In genomic region chr19:18108897-18109296, GRCh38 we compare ENCODE assay signal across 9 cellular contexts. TPM values are rescaled to one million over a fixed set of nuclear protein-coding genes. Genes with fewer than 3 reads are reported as not detected.
DNase-seq lines count a peak whose midpoint lies in the region; ATAC-seq and TF ChIP-seq lines count a peak whose summit lies in the region.
"Had no signal": no experiment of that assay in that cellular context is flagged by ENCODE, and none has a peak within 500 bp of the region (broad histone marks: within the 10 kb centered on the region; RNA-seq: fewer than 3 reads in every experiment).

No MANE protein-coding gene starts in this region.

- H3K9me2 ChIP-seq in Karpas-422 (replicated peaks; ENCODE audit: insufficient read depth, low read length) = no peaks in the 10 kb centered on the region

- H3K4me2 ChIP-seq in BLaER1 (peak overlapping the region; percentile 99), Karpas-422 (ENCODE audit: low read depth, low read length, poor library complexity, severe bottlenecking) (no peak overlapping the region)

- TF ChIP-seq CTCF in esophagus muscularis mucosa (IDR thresholded peaks at IDR 0.05) = no peak

- CTCF ChIA-PET in naive thymus-derived CD4-positive, alpha-beta T cell (lab: Charles Lee) = interaction anchor here (0.9 to 3.8 kb wide), 7 partner anchors 11 to 171 kb away, joined by 3 to 16 read pairs (median 7); partner anchors contain the start of gene MAST3

- H4K20me1 ChIP-seq in BLaER1 (peaks cover 35% of the 10 kb centered on the region), Karpas-422 (ENCODE audit: insufficient read depth, low read depth, low read length) (peaks cover 4% of the 10 kb centered on the region; the same call in 1 of the 2 replicates)

- no peak for TF ChIP-seq EP300 in esophagus muscularis mucosa (IDR thresholded peaks at IDR 0.05)

- peaks cover 10% of the 10 kb centered on the region for H3K4me1 Mint-ChIP-seq in central memory CD8-positive, alpha-beta T cell
- H3K4me1 Mint-ChIP-seq in naive thymus-derived CD4-positive, alpha-beta T cell = peaks cover 15 to 35% (median 27%) of the 10 kb centered on the region in 7 donors

- DNase-seq in Karpas-422 (no peak), esophagus muscularis mucosa (ENCODE audit: extremely low spot score) (no peak), activated gamma-delta T cell (lab: John Stamatoyannopoulos, UW) (no peak)
- no peak for DNase-seq in central memory CD8-positive, alpha-beta T cell (ENCODE audit: low spot score in 2 of 2)
- no peak for DNase-seq in naive thymus-derived CD4-positive, alpha-beta T cell
- DNase-seq: NCI-H524 had no signal

- no peaks in the 10 kb centered on the region for H3K9me3 Mint-ChIP-seq in central memory CD8-positive, alpha-beta T cell
- no peaks in the 10 kb centered on the region for H3K9me3 Mint-ChIP-seq in naive thymus-derived CD4-positive, alpha-beta T cell

- H3K27me3 ChIP-seq in BLaER1 (no peaks in the 10 kb centered on the region), Karpas-422 (ENCODE audit: low read length) (no peaks in the 10 kb centered on the region), esophagus muscularis mucosa (peaks cover 0 to 31% (median 2%) of the 10 kb centered on the region in 4 donors)
- H3K27me3 ChIP-seq in naive thymus-derived CD4-positive, alpha-beta T cell (ENCODE audit: control insufficient read depth in 2 of 2, insufficient read depth in 2 of 2, low read length in 2 of 2) = no peaks in the 10 kb centered on the region

- no peak for ATAC-seq in central memory CD8-positive, alpha-beta T cell (replicated peaks; ENCODE audit: extremely low read depth, poor library complexity, severe bottlenecking)
- ATAC-seq in naive thymus-derived CD4-positive, alpha-beta T cell = no peak
- ATAC-seq in activated CD4-positive, CD25-positive, alpha-beta regulatory T cell treated with anti-CD3 and anti-CD28 coated beads, Interleukin-2, amount 50 U/mL, for 24 hours = no peak
- no peak for ATAC-seq in HG03196 (IDR thresholded peaks at IDR 0.05; ENCODE audit: unreplicated experiment)

- H3K36me3 Mint-ChIP-seq in central memory CD8-positive, alpha-beta T cell (ENCODE audit: insufficient read depth) = peaks cover 2% of the 10 kb centered on the region
- H3K36me3 Mint-ChIP-seq in naive thymus-derived CD4-positive, alpha-beta T cell = peaks cover 0 to 3% (median 0%) of the 10 kb centered on the region in 5 donors

- peaks cover 29% of the 10 kb centered on the region for H3K36me3 ChIP-seq in BLaER1
- H3K36me3 ChIP-seq in Karpas-422 (ENCODE audit: insufficient read depth, low read length) = no peaks in the 10 kb centered on the region
- H3K36me3 ChIP-seq in naive thymus-derived CD4-positive, alpha-beta T cell (ENCODE audit: control insufficient read depth in 2 of 3, insufficient read depth in 3 of 3, low read length in 3 of 3) = no peaks in the 10 kb centered on the region
- H3K36me3 ChIP-seq in esophagus muscularis mucosa = no peaks in the 10 kb centered on the region

- POLR2A ChIA-PET in naive thymus-derived CD4-positive, alpha-beta T cell (lab: Charles Lee) = interaction anchor here (0.7 to 10.7 kb wide), 4 partner anchors 10 to 170 kb away, joined by 3 to 169 read pairs (median 15); partner anchors contain the start of genes IL12RB1 and MAST3

- TF ChIP-seq POLR2A in esophagus muscularis mucosa (IDR thresholded peaks at IDR 0.05; ENCODE audit: low read depth) = no peak

- H3K4me1 ChIP-seq in BLaER1 = peaks cover 83% of the 10 kb centered on the region
- H3K4me1 ChIP-seq in Karpas-422 (ENCODE audit: low read length) = peaks cover 41% of the 10 kb centered on the region
- H3K4me1 ChIP-seq in naive thymus-derived CD4-positive, alpha-beta T cell (ENCODE audit: control insufficient read depth in 2 of 2, insufficient read depth in 2 of 2, low read length in 2 of 2) = peaks cover 12 to 16% of the 10 kb centered on the region in 2 donors
- H3K4me1 ChIP-seq in esophagus muscularis mucosa = peaks cover 21 to 36% (median 33%) of the 10 kb centered on the region in 4 donors

- no peaks in the 10 kb centered on the region for H3K79me2 ChIP-seq in Karpas-422 (ENCODE audit: low read length)

- no peak overlapping the region for H2AFZ ChIP-seq in Karpas-422 (ENCODE audit: low read length)

- WGBS in esophagus muscularis mucosa = 73% methylated on average over 2 of the region's 2 CpGs

- peak overlapping the region; percentile 85 for H3K27ac Mint-ChIP-seq in central memory CD8-positive, alpha-beta T cell (ENCODE audit: low read depth)
- peak overlapping the region; percentile 62 to 96 (median 88) for H3K27ac Mint-ChIP-seq in naive thymus-derived CD4-positive, alpha-beta T cell

- peak overlapping the region; percentile 80 for H3K4me3 Mint-ChIP-seq in central memory CD8-positive, alpha-beta T cell
- peak overlapping the region; percentile 70 to 91 (median 83) for H3K4me3 Mint-ChIP-seq in naive thymus-derived CD4-positive, alpha-beta T cell

- no peak overlapping the region; the same call in 1 of the 2 replicates for H3K4me3 ChIP-seq in BLaER1
- no peak overlapping the region for H3K4me3 ChIP-seq in Karpas-422 (ENCODE audit: low read length)
- no peak overlapping the region for H3K4me3 ChIP-seq in naive thymus-derived CD4-positive, alpha-beta T cell (ENCODE audit: low read length)
- no peak overlapping the region for H3K4me3 ChIP-seq in esophagus muscularis mucosa

- intact Hi-C loops in naive thymus-derived CD4-positive, alpha-beta T cell (cut with micrococcal nuclease) = no loop called here
- intact Hi-C loops in esophagus muscularis mucosa (cut with DNase I) = no loop called here

- H3K9me3 ChIP-seq in BLaER1 = no peaks in the 10 kb centered on the region
- no peaks in the 10 kb centered on the region for H3K9me3 ChIP-seq in Karpas-422 (ENCODE audit: low read length)
- H3K9me3 ChIP-seq in naive thymus-derived CD4-positive, alpha-beta T cell (ENCODE audit: control insufficient read depth in 2 of 3, low read length in 3 of 3) = no peaks in the 10 kb centered on the region
- no peaks in the 10 kb centered on the region for H3K9me3 ChIP-seq in esophagus muscularis mucosa

- H3K9ac ChIP-seq in BLaER1 (peak overlapping the region; percentile 79), Karpas-422 (ENCODE audit: low read length) (peak overlapping the region; percentile 87; the same call in 1 of the 2 replicates)

- peak overlapping the region; percentile 84 for H3K27ac ChIP-seq in BLaER1
- no peak overlapping the region for H3K27ac ChIP-seq in Karpas-422 (ENCODE audit: low read length)
- H3K27ac ChIP-seq in naive thymus-derived CD4-positive, alpha-beta T cell (ENCODE audit: low read depth, low read length) = peak overlapping the region; percentile 85
- no peak overlapping the region for H3K27ac ChIP-seq in esophagus muscularis mucosa (replicated peaks in 1 of 4)

- no peaks in the 10 kb centered on the region for H3K27me3 Mint-ChIP-seq in central memory CD8-positive, alpha-beta T cell
- peaks cover 0 to 5% (median 0%) of the 10 kb centered on the region in 5 donors for H3K27me3 Mint-ChIP-seq in naive thymus-derived CD4-positive, alpha-beta T cell

RNA-seq across cellular contexts. Expression of gene MAST3, which starts 11.3 kb away (rescaled TPM):
- total RNA-seq in Karpas-422 (2014; rRNA removed; shearing (Covaris generic); ENCODE audit: low replicate concordance) = 7.7 and 17.9 TPM in 2 replicates
- total RNA-seq in naive thymus-derived CD4-positive, alpha-beta T cell = 10 to 100 TPM; 36.0 to 58.7 (median 50.6) TPM
- polyA plus RNA-seq in naive thymus-derived CD4-positive, alpha-beta T cell = 10 to 100 TPM; 10.2 to 20.3 TPM
- 1 to 10 TPM; 5.0 to 8.5 (median 6.4) TPM for total RNA-seq in esophagus muscularis mucosa

RNA-seq across cellular contexts. Expression of gene IL12RB1, which starts 22.2 kb away (rescaled TPM):
- total RNA-seq in Karpas-422 (2014; rRNA removed; shearing (Covaris generic); ENCODE audit: low replicate concordance) = 6.1 and 9.6 TPM in 2 replicates
- total RNA-seq in naive thymus-derived CD4-positive, alpha-beta T cell = 100 to 1,000 TPM in 1 of 5 experiments, 10 to 100 TPM in 4; 17.7 to 110 (median 25.0) TPM
- 10 to 100 TPM; 17.6 to 24.1 TPM for polyA plus RNA-seq in naive thymus-derived CD4-positive, alpha-beta T cell
- total RNA-seq in esophagus muscularis mucosa = 1 to 10 TPM in 1 of 4 donors, under 1 TPM in 3; 0.42 to 2.0 (median 0.83) TPM

RNA-seq across cellular contexts. Expression of gene PIK3R2, which starts 44.1 kb away (rescaled TPM):
- total RNA-seq in Karpas-422 (2014; rRNA removed; shearing (Covaris generic); ENCODE audit: low replicate concordance) = 5.1 and 5.7 TPM in 2 replicates
- 10 to 100 TPM; 12.3 to 24.6 (median 16.4) TPM for total RNA-seq in naive thymus-derived CD4-positive, alpha-beta T cell
- 1 to 10 TPM; 2.2 to 5.1 TPM for polyA plus RNA-seq in naive thymus-derived CD4-positive, alpha-beta T cell
- 10 to 100 TPM in 3 of 4 donors, 1 to 10 TPM in 1; 4.2 to 32.2 (median 19.4) TPM for total RNA-seq in esophagus muscularis mucosa

Comparison
In these comparisons a context has a peak if more than half of its experiments do, and no peak if none do; other contexts are left out.
1. H3K27ac ChIP-seq: peak in BLaER1 (single experiment) and naive thymus-derived CD4-positive, alpha-beta T cell (single experiment); none in Karpas-422 (single experiment) and esophagus muscularis mucosa (0 of 4).